Comparison of ENCODE assay signal across 8 cellular contexts in genomic region chr6:10460096-10460495, GRCh38. TPM values are rescaled to one million over a fixed set of nuclear protein-coding genes. Genes with fewer than 3 reads are reported as not detected.
A peak's percentile ranks its signal among the peaks of the same experiment; 100 is the strongest.
DNase-seq lines count a peak whose midpoint lies in the region; ATAC-seq, FAIRE-seq and TF ChIP-seq lines count a peak whose summit lies in the region.

No MANE protein-coding gene starts in this region.

- no peaks in the 10 kb centered on the region for H3K9me3 ChIP-seq in vagina

- no peak for TF ChIP-seq CTCF in GM12864 (IDR thresholded peaks at IDR 0.05; ENCODE audit: low read depth, low read length, missing control alignments)
- TF ChIP-seq CTCF in vagina (IDR thresholded peaks at IDR 0.05): no peak
- no peak for TF ChIP-seq CTCF in D721Med (IDR thresholded peaks at IDR 0.05; ENCODE audit: insufficient read depth, missing control alignments)

- DNase-seq in GM12864 (ENCODE audit: low read depth): peak; percentile 66
- no peak for DNase-seq in sciatic nerve (ENCODE audit: low spot score)
- no peak for DNase-seq in vagina (ENCODE audit: extremely low spot score in 2 of 2)
- DNase-seq in D721Med (ENCODE audit: insufficient read length, low spot score): no peak
- no peak for DNase-seq in activated T-cell treated with anti-CD3 and anti-CD28 coated beads, Interleukin-2, amount 50 U/mL, for 1 hour

- no peak overlapping the region for H3K27ac ChIP-seq in vagina

- no peaks in the 10 kb centered on the region for H3K4me1 ChIP-seq in vagina

- H3K27me3 ChIP-seq in vagina: no peaks in the 10 kb centered on the region

- no peak overlapping the region for H3K4me3 ChIP-seq in GM12864 (ENCODE audit: low read depth, low read length)
- H3K4me3 ChIP-seq in vagina: no peak overlapping the region

- intact Hi-C loops in sciatic nerve (cut with DNase I): no loop called here
- intact Hi-C loops in vagina (cut with DNase I): no loop called here

- peak; percentile 98 for ATAC-seq in GM19372 (IDR thresholded peaks at IDR 0.05; ENCODE audit: low read depth, unreplicated experiment)
- peak; percentile 95 for ATAC-seq in HG02840 (IDR thresholded peaks at IDR 0.05; ENCODE audit: low FRiP score, unreplicated experiment)
- ATAC-seq in HG03521 (IDR thresholded peaks at IDR 0.05; ENCODE audit: unreplicated experiment): peak; percentile 95
- ATAC-seq in sciatic nerve: no peak

- no peak for TF ChIP-seq POLR2A in vagina (IDR thresholded peaks at IDR 0.05)

- no peaks in the 10 kb centered on the region for H3K36me3 ChIP-seq in vagina

- no peak for FAIRE-seq in D721Med (lab: Jason Lieb, UNC)

RNA-seq across cellular contexts. Expression of gene TFAP2A, which starts 45.2 kb away (rescaled TPM):
- total RNA-seq in sciatic nerve: 1.6 TPM
- 19.4 TPM for total RNA-seq in vagina
